1 cellular context compared by ENCODE assay signal in genomic region chr1:156101880-156102279, GRCh38.
TF ChIP-seq lines count a peak whose summit lies in the region.

No MANE protein-coding gene starts in this region.

TF ChIP-seq in K562, 482 proteins besides CTCF, POLR2A, EP300 and RAD21:
- TF ChIP-seq SLC30A9 (CRISPR knock-in tag; IDR thresholded peaks at IDR 0.05) (no peak), CHAMP1 (IDR thresholded peaks at IDR 0.05) (no peak), TEAD4 (IDR thresholded peaks at IDR 0.05; ENCODE audit: low read length) (no peak), TEAD4 (CRISPR knock-in tag; IDR thresholded peaks at IDR 0.05; ENCODE audit: borderline replicate concordance) (no peak), THRB (CRISPR knock-in tag; conservative IDR thresholded peaks at IDR 0.05) (no peak), NFIC (IDR thresholded peaks at IDR 0.05) (peak; percentile 95), SIRT6 (IDR thresholded peaks at IDR 0.05; ENCODE audit: low read depth, low read length) (no peak), ZNF764 (CRISPR knock-in tag; IDR thresholded peaks at IDR 0.05; ENCODE audit: low read depth) (no peak), FUS (optimal IDR thresholded peaks at IDR 0.05; ENCODE audit: low read depth, low read length) (no peak), ZHX1 (conservative IDR thresholded peaks at IDR 0.05; ENCODE audit: low read length) (no peak), NFIX (CRISPR knock-in tag; IDR thresholded peaks at IDR 0.05; ENCODE audit: low read depth) (peak; percentile 45), BCLAF1 (IDR thresholded peaks at IDR 0.05; ENCODE audit: borderline replicate concordance in 1 of 2, control insufficient read depth in 1 of 2, low read depth in 2 of 2, low read length in 1 of 2) (no peak)
- TF ChIP-seq, protein P1, sequence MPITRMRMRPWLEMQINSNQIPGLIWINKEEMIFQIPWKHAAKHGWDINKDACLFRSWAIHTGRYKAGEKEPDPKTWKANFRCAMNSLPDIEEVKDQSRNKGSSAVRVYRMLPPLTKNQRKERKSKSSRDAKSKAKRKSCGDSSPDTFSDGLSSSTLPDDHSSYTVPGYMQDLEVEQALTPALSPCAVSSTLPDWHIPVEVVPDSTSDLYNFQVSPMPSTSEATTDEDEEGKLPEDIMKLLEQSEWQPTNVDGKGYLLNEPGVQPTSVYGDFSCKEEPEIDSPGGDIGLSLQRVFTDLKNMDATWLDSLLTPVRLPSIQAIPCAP (CRISPR knock-in tag; IDR thresholded peaks at IDR 0.05; ENCODE audit: borderline replicate concordance), result no peak
